In the genomic region with DNA sequence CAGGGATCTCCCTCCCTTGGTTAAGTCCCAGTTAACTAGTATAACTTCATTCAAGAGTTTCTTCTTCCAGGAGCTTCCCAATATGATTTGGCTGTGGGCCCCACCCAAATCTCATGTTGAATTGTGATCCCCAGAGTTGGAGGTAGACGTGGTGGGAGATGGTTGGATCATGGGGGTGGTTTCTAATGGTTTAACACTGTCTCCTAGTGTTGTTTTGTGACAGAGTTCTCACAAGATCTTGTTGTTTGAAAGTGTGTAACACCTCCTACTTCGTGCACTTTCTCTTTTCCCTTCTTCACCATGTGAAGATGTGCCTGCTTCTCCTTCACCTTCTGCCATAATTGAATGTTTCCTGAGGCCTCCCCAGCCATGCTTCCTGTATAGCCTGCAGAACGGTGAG, we compare ENCODE assay signal across 17 cellular contexts.
DNase-seq lines count a peak whose midpoint lies in the region; ATAC-seq, FAIRE-seq and TF ChIP-seq lines count a peak whose summit lies in the region.
"Had no signal": no experiment of that assay in that cellular context is flagged by ENCODE, and none has a peak within 500 bp of the region (broad histone marks: within the 10 kb centered on the region; RNA-seq: fewer than 3 reads in every experiment).

No MANE protein-coding gene starts in this region.

- H3K27me3 ChIP-seq in HepG2 (ENCODE audit: control insufficient read depth in 1 of 2, insufficient read depth in 2 of 2, low read length in 2 of 2) (peaks cover 0 to 19% of the 10 kb centered on the region in 2 experiments; a peak in 3 of 5 replicates), uterus (no peaks in the 10 kb centered on the region), aorta (ENCODE audit: control insufficient read depth in 1 of 2, insufficient read depth in 2 of 2, low read length in 1 of 2) (no peaks in the 10 kb centered on the region)
- H3K27me3 ChIP-seq: gastrocnemius medialis, spleen had no signal

- H3K36me3 ChIP-seq in HepG2 (replicated peaks in 1 of 2; ENCODE audit: control insufficient read depth in 1 of 2, insufficient read depth in 2 of 2, low read length in 2 of 2) (no peaks in the 10 kb centered on the region), uterus (no peaks in the 10 kb centered on the region), aorta (ENCODE audit: control insufficient read depth in 1 of 2, insufficient read depth in 2 of 2, low read length in 1 of 2) (no peaks in the 10 kb centered on the region)
- H3K36me3 ChIP-seq: gastrocnemius medialis, spleen had no signal

- TF ChIP-seq CTCF in HepG2 (CRISPR knock-in tag; IDR thresholded peaks at IDR 0.05) (no peak), uterus (IDR thresholded peaks at IDR 0.05) (no peak), progenitor cell of endocrine pancreas (IDR thresholded peaks at IDR 0.05; ENCODE audit: unreplicated experiment) (no peak)

- TF ChIP-seq POLR2A in HepG2 (IDR thresholded peaks at IDR 0.05; ENCODE audit: insufficient read depth in 1 of 2, low read depth in 2 of 2, low read length in 2 of 2) (no peak), uterus (IDR thresholded peaks at IDR 0.05) (no peak)

- no peak for TF ChIP-seq RAD21 in HepG2 (CRISPR knock-in tag; IDR thresholded peaks at IDR 0.05)

- 24% methylated on average over 3 of the region's 3 CpGs for WGBS in HepG2 (ENCODE audit: low lambda C conversion rate)
- 93 to 95% methylated on average over 3 of the region's 3 CpGs for WGBS in aorta, 2 donors

- FAIRE-seq in HepG2 (lab: Jason Lieb, UNC) = no peak

- H3K4me1 Mint-ChIP-seq in activated naive CD4-positive, alpha-beta T cell treated with anti-CD3 and anti-CD28 coated beads, Interleukin-2, amount 50 U/mL, for 24 hours = peaks cover 40% of the 10 kb centered on the region
- peaks cover 76% of the 10 kb centered on the region for H3K4me1 Mint-ChIP-seq in T-helper 1 cell treated with Interleukin-12 subunit alpha and Interleukin-12 subunit beta and Interleukin-4 antibody, amounts not matched to agents 30 μg/mL and 1 μg/mL, for 36 hours (ENCODE audit: low read depth)
- no peaks in the 10 kb centered on the region for H3K4me1 Mint-ChIP-seq in progenitor cell of endocrine pancreas (ENCODE audit: low read depth)

- H3K27ac ChIP-seq in HepG2 (ENCODE audit: extremely low read length, insufficient read depth, low read length) = no peak overlapping the region
- peak overlapping the region; percentile 58 to 66 for H3K27ac ChIP-seq in uterus
- H3K27ac ChIP-seq in aorta (ENCODE audit: low read depth in 1 of 2, low read length in 2 of 2) = no peak overlapping the region
- H3K27ac ChIP-seq: coronary artery had no signal

- H3K9ac ChIP-seq in HepG2 (ENCODE audit: insufficient read depth, low read depth, low read length) = peak overlapping the region; percentile 38; the same call in 1 of the 2 replicates

- in situ Hi-C loops in HepG2 (cut with HindIII; ENCODE audit: extremely low pct_ligation_motif_present, low pct_unique_long_range_greater_than_20kb) = no loop called here

- DNase-seq in activated naive CD4-positive, alpha-beta T cell (lab: John Stamatoyannopoulos, UW) = no peak
- DNase-seq in HepG2 (ENCODE audit: low spot score) (no peak), uterus (no peak), aorta (no peak), NCI-H345 (lab: John Stamatoyannopoulos, UW) (no peak), progenitor cell of endocrine pancreas (ENCODE audit: low spot score, unreplicated experiment) (no peak)
- DNase-seq: activated CD4-positive, alpha-beta T cell treated with anti-CD3 and anti-CD28 coated beads for 1 hour; COR-L47; gastrocnemius medialis; NCI-H187; NCI-H446 treated with DMSO at 0.1 percent for 48 hours; psoas muscle; spleen; stimulated activated naive B cell treated with anti-CD40 and anti-IgM and Interleukin-4, amounts not matched to agents 10 μg/mL and 1 μg/mL and 100 μg/mL, for 72 hours had no signal

- no peaks in the 10 kb centered on the region for H3K9me3 ChIP-seq in HepG2 (ENCODE audit: low read length)
- H3K9me3 ChIP-seq in uterus = no peaks in the 10 kb centered on the region
- H3K9me3 ChIP-seq in aorta (ENCODE audit: control insufficient read depth, low read length) = no peaks in the 10 kb centered on the region
- H3K9me3 ChIP-seq: gastrocnemius medialis, psoas muscle, spleen had no signal

- H3K4me1 ChIP-seq in HepG2 (ENCODE audit: insufficient read depth, low read length) (peaks cover 48% of the 10 kb centered on the region), uterus (peaks cover 0 to 13% of the 10 kb centered on the region in 2 donors), aorta (ENCODE audit: control insufficient read depth in 1 of 2, insufficient read depth in 2 of 2, low read length in 2 of 2) (no peaks in the 10 kb centered on the region)

- H3K4me3 ChIP-seq in HepG2 (replicated peaks in 1 of 3; ENCODE audit: insufficient read depth in 1 of 3, low read depth in 2 of 3, low read length in 3 of 3) (peak overlapping the region in 2 of 3 experiments; percentile 0 to 12; a peak in 1 of 6 replicates), uterus (no peak overlapping the region), aorta (ENCODE audit: low read length in 2 of 2) (no peak overlapping the region)
- H3K4me3 ChIP-seq: coronary artery, gastrocnemius medialis, psoas muscle, spleen had no signal

- ATAC-seq in HepG2 (no peak), aorta (ENCODE audit: low FRiP score) (no peak)
- ATAC-seq: gastrocnemius medialis; psoas muscle; stimulated activated naive B cell treated with anti-CD40 and anti-IgM and Interleukin-4, amounts not matched to agents 10 μg/mL and 1 μg/mL and 100 μg/mL, for 72 hours had no signal

- H3K4me2 ChIP-seq in HepG2 (ENCODE audit: low read depth, low read length) = peak overlapping the region; percentile 54

- peak overlapping the region; percentile 53 for H3K4me3 Mint-ChIP-seq in activated naive CD4-positive, alpha-beta T cell treated with anti-CD3 and anti-CD28 coated beads, Interleukin-2, amount 50 U/mL, for 24 hours
- H3K4me3 Mint-ChIP-seq in T-helper 1 cell treated with Interleukin-12 subunit alpha and Interleukin-12 subunit beta and Interleukin-4 antibody, amounts not matched to agents 30 μg/mL and 1 μg/mL, for 36 hours = peak overlapping the region; percentile 29
- H3K4me3 Mint-ChIP-seq in progenitor cell of endocrine pancreas (ENCODE audit: low read depth) = no peak overlapping the region

- H3K9me3 Mint-ChIP-seq in activated naive CD4-positive, alpha-beta T cell treated with anti-CD3 and anti-CD28 coated beads, Interleukin-2, amount 50 U/mL, for 24 hours = no peaks in the 10 kb centered on the region
- peaks cover 24% of the 10 kb centered on the region for H3K9me3 Mint-ChIP-seq in T-helper 1 cell treated with Interleukin-12 subunit alpha and Interleukin-12 subunit beta and Interleukin-4 antibody, amounts not matched to agents 30 μg/mL and 1 μg/mL, for 36 hours
- H3K9me3 Mint-ChIP-seq in progenitor cell of endocrine pancreas (ENCODE audit: low read depth) = peaks cover 6% of the 10 kb centered on the region
- H3K9me3 Mint-ChIP-seq: stimulated activated naive B cell treated with anti-CD40 and anti-IgM and Interleukin-4, amounts not matched to agents 10 μg/mL and 1 μg/mL and 100 μg/mL, for 72 hours had no signal

- TF ChIP-seq EP300 in HepG2 (IDR thresholded peaks at IDR 0.05; ENCODE audit: low read depth in 2 of 2, low read length in 2 of 2) (no peak), HepG2 (CRISPR knock-in tag; IDR thresholded peaks at IDR 0.05; ENCODE audit: borderline replicate concordance) (no peak)

- H3K36me3 Mint-ChIP-seq in activated naive CD4-positive, alpha-beta T cell treated with anti-CD3 and anti-CD28 coated beads, Interleukin-2, amount 50 U/mL, for 24 hours = no peaks in the 10 kb centered on the region
- H3K36me3 Mint-ChIP-seq in T-helper 1 cell treated with Interleukin-12 subunit alpha and Interleukin-12 subunit beta and Interleukin-4 antibody, amounts not matched to agents 30 μg/mL and 1 μg/mL, for 36 hours (ENCODE audit: low read depth) = peaks cover 45% of the 10 kb centered on the region
- H3K36me3 Mint-ChIP-seq in progenitor cell of endocrine pancreas (ENCODE audit: insufficient read depth) = no peaks in the 10 kb centered on the region

- no TSS peak for BruUV-seq in HepG2 (replicated peaks; lab: Mats Ljungman, UMichigan)

- no peak overlapping the region for H2AFZ ChIP-seq in HepG2 (ENCODE audit: low read length)

- CTCF ChIA-PET in HepG2 (lab: Yijun Ruan, JAX; ENCODE audit: low intra/inter-chr PET ratio, low total read pairs) = no interaction called here

- no peaks in the 10 kb centered on the region for H3K27me3 Mint-ChIP-seq in activated naive CD4-positive, alpha-beta T cell treated with anti-CD3 and anti-CD28 coated beads, Interleukin-2, amount 50 U/mL, for 24 hours
- no peaks in the 10 kb centered on the region for H3K27me3 Mint-ChIP-seq in T-helper 1 cell treated with Interleukin-12 subunit alpha and Interleukin-12 subunit beta and Interleukin-4 antibody, amounts not matched to agents 30 μg/mL and 1 μg/mL, for 36 hours (ENCODE audit: low read depth)
- peaks cover 43% of the 10 kb centered on the region for H3K27me3 Mint-ChIP-seq in progenitor cell of endocrine pancreas
- H3K27me3 Mint-ChIP-seq: stimulated activated naive B cell treated with anti-CD40 and anti-IgM and Interleukin-4, amounts not matched to agents 10 μg/mL and 1 μg/mL and 100 μg/mL, for 72 hours had no signal

- intact Hi-C loops in HepG2 (cut with micrococcal nuclease; ENCODE audit: unreplicated experiment) (no loop called here), uterus (cut with DNase I; ENCODE audit: low total_unique reads) (no loop called here), aorta (cut with DNase I) (no loop called here)

- H3K27ac Mint-ChIP-seq in activated naive CD4-positive, alpha-beta T cell treated with anti-CD3 and anti-CD28 coated beads, Interleukin-2, amount 50 U/mL, for 24 hours = peak overlapping the region; percentile 84
- H3K27ac Mint-ChIP-seq in T-helper 1 cell treated with Interleukin-12 subunit alpha and Interleukin-12 subunit beta and Interleukin-4 antibody, amounts not matched to agents 30 μg/mL and 1 μg/mL, for 36 hours = peak overlapping the region; percentile 91
- no peak overlapping the region for H3K27ac Mint-ChIP-seq in progenitor cell of endocrine pancreas
- H3K27ac Mint-ChIP-seq: stimulated activated naive B cell treated with anti-CD40 and anti-IgM and Interleukin-4, amounts not matched to agents 10 μg/mL and 1 μg/mL and 100 μg/mL, for 72 hours had no signal

- H3K79me2 ChIP-seq in HepG2 (ENCODE audit: insufficient read depth, low read length) = no peaks in the 10 kb centered on the region

- POLR2A ChIA-PET in HepG2 (lab: Yijun Ruan, JAX) = no interaction called here

- H4K20me1 ChIP-seq in HepG2 (ENCODE audit: insufficient read depth, low read length) = no peaks in the 10 kb centered on the region

TF ChIP-seq in HepG2, 621 proteins besides CTCF, POLR2A, EP300 and RAD21:
- TF ChIP-seq XBP1 (CRISPR knock-in tag; IDR thresholded peaks at IDR 0.05) = no peak

Comparison
In these comparisons a context has a peak if more than half of its experiments do, and no peak if none do; other contexts are left out.
1. H3K27ac ChIP-seq: peak in uterus (2 of 2); none in HepG2 (single experiment) and aorta (0 of 2).
2. H3K4me3 ChIP-seq: peak in HepG2 (2 of 3); none in uterus (0 of 2) and aorta (0 of 2).